In the genomic region with DNA sequence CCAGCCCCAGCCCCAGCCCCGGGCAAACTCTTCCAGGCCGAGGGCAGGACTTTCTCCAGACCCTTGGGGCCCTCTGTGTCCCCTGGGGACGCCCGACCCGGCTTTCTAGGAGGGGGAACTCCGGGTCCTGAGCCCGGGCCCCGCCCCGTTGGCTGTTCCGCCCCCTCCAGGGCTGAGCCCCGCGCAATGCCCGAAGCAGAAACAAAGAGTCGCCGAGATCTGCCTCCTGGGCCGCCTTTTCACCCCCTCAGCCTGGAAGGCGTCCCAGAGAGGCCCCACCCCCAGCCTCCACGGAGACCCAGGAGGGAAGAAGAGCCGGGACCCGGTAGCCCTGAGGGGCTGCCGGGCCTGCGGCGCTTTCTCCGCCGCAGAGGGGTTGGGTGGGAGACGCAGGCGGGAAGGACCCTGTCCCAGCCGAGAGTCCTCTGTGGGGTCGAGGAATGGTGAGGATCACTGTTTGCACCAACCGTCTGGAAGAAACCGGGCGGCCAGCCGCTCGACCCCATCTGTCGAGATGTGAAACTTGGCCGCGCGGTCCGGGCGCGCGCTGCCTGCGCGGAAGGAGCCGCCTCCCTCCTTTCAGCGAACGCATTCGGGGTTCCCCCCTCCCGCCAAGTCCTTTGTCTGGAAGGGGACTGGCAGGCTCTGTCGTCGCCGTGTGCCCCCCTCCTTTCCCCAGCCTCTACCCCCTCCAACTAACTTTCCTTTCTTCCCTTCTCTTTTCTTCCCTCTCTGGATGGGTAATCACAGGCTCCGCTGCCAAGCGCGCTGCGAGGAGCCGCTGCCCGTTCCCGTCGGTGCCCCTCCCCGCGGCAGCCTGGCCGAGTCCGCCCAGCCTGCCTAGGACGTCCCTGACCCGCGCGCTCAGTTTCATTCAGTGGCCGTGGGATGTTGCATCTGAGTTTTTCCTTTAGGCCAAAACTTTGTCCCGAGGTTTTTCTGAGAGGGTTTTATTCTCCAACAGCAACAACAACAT, we compare ENCODE assay signal across 8 cellular contexts. TPM values are rescaled to one million over a fixed set of nuclear protein-coding genes. Genes with fewer than 3 reads are reported as not detected.
DNase-seq lines count a peak whose midpoint lies in the region; TF ChIP-seq lines count a peak whose summit lies in the region.
"Had no signal": no experiment of that assay in that cellular context is flagged by ENCODE, and none has a peak within 500 bp of the region (broad histone marks: within the 10 kb centered on the region; RNA-seq: fewer than 3 reads in every experiment).

No MANE protein-coding gene starts in this region.

- H3K27ac ChIP-seq in left ventricle myocardium inferior (replicated peaks) = no peak overlapping the region
- H3K27ac ChIP-seq in GM23248 = no peak overlapping the region

- no peak overlapping the region for H2AFZ ChIP-seq in GM23248

- H3K4me3 ChIP-seq in GM08714 (ENCODE audit: low read length) (peak overlapping the region; percentile 43; the same call in 1 of the 2 replicates), left ventricle myocardium inferior (peak overlapping the region; percentile 49), skeletal muscle cell (ENCODE audit: low read depth, low read length) (peak overlapping the region; percentile 15), GM23248 (no peak overlapping the region)

- H3K9ac ChIP-seq in GM23248 = no peak overlapping the region

- H3K27me3 ChIP-seq in left ventricle myocardium inferior (ENCODE audit: low read depth) (peaks cover 100% of the 10 kb centered on the region), GM23248 (replicated peaks; ENCODE audit: insufficient read depth) (peaks cover 93% of the 10 kb centered on the region)

- no peak for TF ChIP-seq CTCF in left ventricle myocardium inferior (IDR thresholded peaks at IDR 0.05; ENCODE audit: borderline replicate concordance)

- H4K20me1 ChIP-seq in GM23248 (ENCODE audit: insufficient read depth) = no peaks in the 10 kb centered on the region

- in situ Hi-C loops in GM23248 (cut with MboI) = no loop called here

- no peaks in the 10 kb centered on the region for H3K36me3 ChIP-seq in left ventricle myocardium inferior
- no peaks in the 10 kb centered on the region for H3K36me3 ChIP-seq in GM23248 (ENCODE audit: low read depth)

- H3K9me3 ChIP-seq in left ventricle myocardium inferior (replicated peaks) (no peaks in the 10 kb centered on the region), GM23248 (ENCODE audit: low read depth) (no peaks in the 10 kb centered on the region)

- H3K4me2 ChIP-seq in GM23248 (ENCODE audit: unreplicated experiment) = no peak overlapping the region

- H3F3A ChIP-seq in GM23248 (ENCODE audit: insufficient read depth) = no peaks in the 10 kb centered on the region

- intact Hi-C loops in left ventricle myocardium inferior (cut with micrococcal nuclease) = no loop called here

- DNase-seq in NCI-H1092 treated with DMSO at 0.1 percent for 48 hours (lab: John Stamatoyannopoulos, UW) (peak; percentile 24), left ventricle myocardium inferior (no peak), skeletal muscle cell (ENCODE audit: low read depth) (no peak), activated gamma-delta T cell treated with Interleukin-2 at 50 U/mL for 16 hours (no peak), GM23248 (no peak)
- no peak for DNase-seq in stimulated activated CD8-positive, alpha-beta memory T cell treated with anti-CD3 and anti-CD28 coated beads, Interleukin-4, amount 100 ng/mL, for 48 hours
- DNase-seq: left colon had no signal

- H3K9me2 ChIP-seq in GM23248 (ENCODE audit: insufficient read depth) = no peaks in the 10 kb centered on the region

- 4% methylated on average over 66 to 68 of the region's 70 CpGs for WGBS in GM23248 (ENCODE audit: low coverage in 1 of 2, low lambda C conversion rate in 2 of 2, missing lambda C conversion rate in 2 of 2), 2 experiments

- no peaks in the 10 kb centered on the region for H3K79me2 ChIP-seq in GM23248 (ENCODE audit: insufficient read depth)

- H3K4me1 ChIP-seq in left ventricle myocardium inferior (peaks cover 39% of the 10 kb centered on the region), GM23248 (ENCODE audit: insufficient read depth) (no peaks in the 10 kb centered on the region)

RNA-seq across cellular contexts. Expression of a gene that starts 10.2 kb away (rescaled TPM):
- total RNA-seq in left ventricle myocardium inferior = 0.11 TPM
- not detected in 2 replicates for total RNA-seq in GM23248 (2014; rRNA removed; shearing (Covaris generic))
- polyA plus RNA-seq in GM23248 (2016; fragmentation: Nextera tagmentation; extraction: Ambion mirVana) = not detected in 2 replicates
- total RNA-seq: left colon had no signal
